ENCODE assay signal across 15 cellular contexts in the genomic region with DNA sequence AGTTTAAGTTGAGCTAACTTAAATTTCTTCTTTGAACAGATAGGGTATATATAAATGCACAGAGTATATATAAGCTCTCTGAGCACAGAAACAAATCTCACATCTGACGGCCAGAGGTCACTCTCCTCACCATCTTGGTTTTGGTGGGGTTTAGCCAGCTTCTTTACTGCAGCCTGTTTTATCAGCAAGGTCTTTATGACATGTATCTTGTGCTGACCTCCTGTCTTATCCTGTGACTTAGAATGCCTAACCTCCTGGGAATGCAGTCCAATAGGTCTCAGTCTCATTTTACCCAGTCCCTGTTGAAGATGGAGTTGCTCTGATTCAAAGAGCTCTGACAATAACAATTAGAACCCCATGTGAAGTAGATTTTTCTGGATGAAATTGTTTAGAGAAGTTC. TPM values are rescaled to one million over a fixed set of nuclear protein-coding genes. Genes with fewer than 3 reads are reported as not detected.
DNase-seq lines count a peak whose midpoint lies in the region; ATAC-seq, FAIRE-seq and TF ChIP-seq lines count a peak whose summit lies in the region.
"Had no signal": no experiment of that assay in that cellular context is flagged by ENCODE, and none has a peak within 500 bp of the region (broad histone marks: within the 10 kb centered on the region; RNA-seq: fewer than 3 reads in every experiment).

No MANE protein-coding gene starts in this region.

- H3K27me3 ChIP-seq in GM23338 (ENCODE audit: insufficient read depth) (peaks cover 12% of the 10 kb centered on the region), esophagus squamous epithelium (no peaks in the 10 kb centered on the region), A673 (replicated peaks; ENCODE audit: insufficient read depth, low read depth, low read length, poor library complexity) (no peaks in the 10 kb centered on the region)
- H3K27me3 ChIP-seq: foreskin keratinocyte had no signal

- CTCF ChIA-PET in WTC11 (lab: Charles Lee), result interaction anchor here (0.6 to 3.6 kb wide), 13 partner anchors 13 to 303 kb away, joined by 3 to 23 read pairs (median 4); partner anchors contain the start of genes PPM1J and WNT2B
- CTCF ChIA-PET in A673 (lab: Charles Lee), result no interaction called here

- intact Hi-C loops in esophagus squamous epithelium (cut with DNase I), result no loop called here
- intact Hi-C loops in A673 (cut with micrococcal nuclease; ENCODE audit: unreplicated experiment), result loop anchor here (10.0 kb wide), 1 partner anchor 48 kb away; no protein-coding TSS in a partner anchor

- H3K4me3 Mint-ChIP-seq in GM23338 (peak overlapping the region; percentile 37; the same call in 1 of the 3 replicates), WTC11 (peak overlapping the region; percentile 45), memory B cell (peak overlapping the region; percentile 36)
- H3K4me3 Mint-ChIP-seq: stimulated activated memory B cell treated with anti-CD40 and anti-IgM and Interleukin-4, amounts not matched to agents 10 μg/mL and 1 μg/mL and 100 μg/mL, for 72 hours had no signal

- 86 to 100% methylated on average over 1 of the region's 1 CpG for WGBS in esophagus squamous epithelium, 2 donors

- TF ChIP-seq CTCF in 22Rv1 (IDR thresholded peaks at IDR 0.05) (no peak), GM23338 (conservative IDR thresholded peaks at IDR 0.05; ENCODE audit: low read depth in 2 of 2) (no peak), WTC11 (IDR thresholded peaks at IDR 0.05) (no peak), esophagus squamous epithelium (IDR thresholded peaks at IDR 0.05) (no peak), A673 (conservative IDR thresholded peaks at IDR 0.05; ENCODE audit: low read depth, low read length) (no peak)

- TF ChIP-seq POLR2A in esophagus squamous epithelium (IDR thresholded peaks at IDR 0.05), result no peak

- no peaks in the 10 kb centered on the region for H3K9me3 Mint-ChIP-seq in GM23338
- no peaks in the 10 kb centered on the region for H3K9me3 Mint-ChIP-seq in WTC11
- no peaks in the 10 kb centered on the region for H3K9me3 Mint-ChIP-seq in memory B cell
- H3K9me3 Mint-ChIP-seq: stimulated activated memory B cell treated with anti-CD40 and anti-IgM and Interleukin-4, amounts not matched to agents 10 μg/mL and 1 μg/mL and 100 μg/mL, for 72 hours had no signal

- FAIRE-seq in frontal cortex (lab: Jason Lieb, UNC), result no peak
- FAIRE-seq: astrocyte, TTC549 had no signal

- H3K27ac Mint-ChIP-seq in GM23338, result no peak overlapping the region
- peak overlapping the region; percentile 94; the same call in 1 of the 2 replicates for H3K27ac Mint-ChIP-seq in WTC11
- peak overlapping the region; percentile 74 for H3K27ac Mint-ChIP-seq in memory B cell

- H2AFZ ChIP-seq in GM23338, result no peak overlapping the region

- peaks cover 25% of the 10 kb centered on the region for H3K79me2 ChIP-seq in GM23338 (replicated peaks; ENCODE audit: insufficient read depth)

- H3K9me2 ChIP-seq in GM23338 (ENCODE audit: insufficient read depth), result no peaks in the 10 kb centered on the region

- peak overlapping the region; percentile 83 for H3K4me2 ChIP-seq in GM23338

- H3K36me3 Mint-ChIP-seq in GM23338 (ENCODE audit: low read depth) (peaks cover 39% of the 10 kb centered on the region; the same call in 2 of the 3 replicates), WTC11 (peaks cover 32% of the 10 kb centered on the region), memory B cell (peaks cover 30% of the 10 kb centered on the region)

- H3K36me3 ChIP-seq in GM23338 (ENCODE audit: insufficient read depth) (no peaks in the 10 kb centered on the region; the same call in 1 of the 2 replicates), esophagus squamous epithelium (peaks cover 3 to 50% (median 8%) of the 10 kb centered on the region in 3 donors), A673 (ENCODE audit: insufficient read depth, low read length, poor library complexity, severe bottlenecking) (peaks cover 32% of the 10 kb centered on the region)

- DNase-seq in GM23338 (ENCODE audit: low spot score) (no peak), WTC11 (ENCODE audit: low spot score) (no peak), memory B cell (ENCODE audit: low spot score in 2 of 2) (no peak), T-helper 9 cell (no peak), frontal cortex (ENCODE audit: low spot score in 2 of 2) (no peak), esophagus squamous epithelium (lab: John Stamatoyannopoulos, UW) (no peak), A673 (ENCODE audit: low spot score) (no peak)
- DNase-seq: NCI-H524 treated with DMSO at 0.1 percent for 48 hours; right cardiac atrium; stimulated activated CD4-positive, alpha-beta T cell treated with anti-CD3 and anti-CD28 coated beads, Interleukin-4, amount 100 ng/mL, for 24 hours had no signal

- H3K4me1 Mint-ChIP-seq in GM23338 (peaks cover 59% of the 10 kb centered on the region), WTC11 (peaks cover 63% of the 10 kb centered on the region), memory B cell (peaks cover 41% of the 10 kb centered on the region)

- no TSS peak for BruUV-seq in A673 (replicated peaks; lab: Mats Ljungman, UMichigan)

- ATAC-seq in GM23338 (no peak), WTC11 (no peak), memory B cell (ENCODE audit: low read depth) (no peak)
- ATAC-seq: stimulated activated memory B cell treated with anti-CD40 and anti-IgM and Interleukin-4, amounts not matched to agents 10 μg/mL and 1 μg/mL and 100 μg/mL, for 72 hours had no signal

- POLR2A ChIA-PET in WTC11 (lab: Charles Lee) (interaction anchor here (0.9 to 2.3 kb wide), 3 partner anchors 32 to 282 kb away, joined by 4 to 6 read pairs (median 6); no protein-coding TSS in a partner anchor), A673 (lab: Charles Lee; ENCODE audit: low non-redundant PET) (interaction anchor here (0.6 kb wide), 1 partner anchor 32 kb away, joined by 4 read pairs; no protein-coding TSS in a partner anchor)

- H3F3A ChIP-seq in GM23338 (replicated peaks; ENCODE audit: low read depth), result 0 out of 2 replicates have a peak, but pooled peaks cover 4% of the 10 kb centered on the region

- H4K20me1 ChIP-seq in GM23338 (replicated peaks; ENCODE audit: insufficient read depth), result peaks cover 5% of the 10 kb centered on the region; the same call in 1 of the 2 replicates

- H3K9me3 ChIP-seq in esophagus squamous epithelium, result no peaks in the 10 kb centered on the region
- H3K9me3 ChIP-seq in A673 (ENCODE audit: low read depth, low read length, poor library complexity, severe bottlenecking), result no peaks in the 10 kb centered on the region

- H3K27ac ChIP-seq in 22Rv1, result peak overlapping the region; percentile 68
- H3K27ac ChIP-seq in GM23338 (ENCODE audit: low read depth), result peak overlapping the region; percentile 90
- peak overlapping the region in 1 of 4 donors; percentile 90 for H3K27ac ChIP-seq in esophagus squamous epithelium
- H3K27ac ChIP-seq in A673 (ENCODE audit: low read depth, low read length, poor library complexity, severe bottlenecking), result no peak overlapping the region
- H3K27ac ChIP-seq: foreskin keratinocyte had no signal

- H3K4me1 ChIP-seq in GM23338 (ENCODE audit: insufficient read depth) (peaks cover 43% of the 10 kb centered on the region), esophagus squamous epithelium (peaks cover 8 to 43% (median 21%) of the 10 kb centered on the region in 3 donors), A673 (ENCODE audit: insufficient read depth, low read length, poor library complexity, severe bottlenecking) (peaks cover 16% of the 10 kb centered on the region)

- H3K27me3 Mint-ChIP-seq in GM23338 (ENCODE audit: insufficient read depth, low read depth, poor library complexity), result peaks cover 18% of the 10 kb centered on the region
- H3K27me3 Mint-ChIP-seq in WTC11 (ENCODE audit: low read depth), result peaks cover 10% of the 10 kb centered on the region; the same call in 1 of the 2 replicates
- no peaks in the 10 kb centered on the region for H3K27me3 Mint-ChIP-seq in memory B cell
- H3K27me3 Mint-ChIP-seq: stimulated activated memory B cell treated with anti-CD40 and anti-IgM and Interleukin-4, amounts not matched to agents 10 μg/mL and 1 μg/mL and 100 μg/mL, for 72 hours had no signal

- H3K4me3 ChIP-seq in GM23338 (peak overlapping the region; percentile 71; the same call in 1 of the 2 replicates), esophagus squamous epithelium (no peak overlapping the region), A673 (ENCODE audit: low read depth, low read length, poor library complexity, severe bottlenecking) (no peak overlapping the region)

TF ChIP-seq in WTC11, 78 proteins besides CTCF, POLR2A, EP300 and RAD21 (continues in another document):
- no peak for TF ChIP-seq MXD4 (CRISPR knock-in tag; IDR thresholded peaks at IDR 0.05; ENCODE audit: borderline replicate concordance)
- no peak for TF ChIP-seq FOXK1 (CRISPR knock-in tag; IDR thresholded peaks at IDR 0.05)
- TF ChIP-seq ZNF121 (CRISPR knock-in tag; IDR thresholded peaks at IDR 0.05), result no peak

RNA-seq across cellular contexts. Expression of gene MOV10, which starts 1.6 kb away (rescaled TPM):
- 56.8 and 77.6 TPM in 2 replicates for total RNA-seq in GM23338 (2014; rRNA removed; shearing (Covaris generic))
- polyA plus RNA-seq in GM23338 (2016; fragmentation: Nextera tagmentation; extraction: Ambion mirVana), result 52.4 and 53.6 TPM in 2 replicates
- total RNA-seq in WTC11 (2021), result 80.7 to 99.1 TPM (median 98.8 TPM) in 3 replicates
- 5.3 TPM for total RNA-seq in frontal cortex
- total RNA-seq in esophagus squamous epithelium, result 10 to 100 TPM; 16.5 to 34.2 (median 28.9) TPM
- 87.1 and 114 TPM in 2 replicates for total RNA-seq in A673 (2021)

RNA-seq across cellular contexts. Expression of gene RHOC, which starts 34.1 kb away (rescaled TPM):
- total RNA-seq in GM23338 (2014; rRNA removed; shearing (Covaris generic)), result 51.3 and 65.4 TPM in 2 replicates
- 73.5 and 76.7 TPM in 2 replicates for polyA plus RNA-seq in GM23338 (2016; fragmentation: Nextera tagmentation; extraction: Ambion mirVana)
- total RNA-seq in WTC11 (2021), result 67.9 to 68.9 TPM (median 68.2 TPM) in 3 replicates
- 35.1 TPM for total RNA-seq in frontal cortex
- 100 to 1,000 TPM in 2 of 4 donors, 10 to 100 TPM in 2; 49.9 to 108 (median 78.0) TPM for total RNA-seq in esophagus squamous epithelium
- total RNA-seq in A673 (2021), result 54.3 and 62.5 TPM in 2 replicates

RNA-seq across cellular contexts. Expression of gene PPM1J, which starts 42.3 kb away (rescaled TPM):
- 12.7 and 22.4 TPM in 2 replicates for total RNA-seq in GM23338 (2014; rRNA removed; shearing (Covaris generic))
- 17.9 and 19.0 TPM in 2 replicates for polyA plus RNA-seq in GM23338 (2016; fragmentation: Nextera tagmentation; extraction: Ambion mirVana)
- total RNA-seq in WTC11 (2021) (19.3 to 23.5 TPM (median 22.6 TPM) in 3 replicates), frontal cortex (4.1 TPM), esophagus squamous epithelium (1 to 10 TPM; 2.2 to 4.8 (median 2.9) TPM), A673 (2021) (0.28 and 0.52 TPM in 2 replicates)

RNA-seq across cellular contexts. Expression of gene CAPZA1, which starts 53.2 kb away (rescaled TPM):
- total RNA-seq in GM23338 (2014; rRNA removed; shearing (Covaris generic)), result 161 and 182 TPM in 2 replicates
- polyA plus RNA-seq in GM23338 (2016; fragmentation: Nextera tagmentation; extraction: Ambion mirVana), result 120 and 147 TPM in 2 replicates
- 86.6 to 97.5 TPM (median 91.3 TPM) in 3 replicates for total RNA-seq in WTC11 (2021)
- 90.9 TPM for total RNA-seq in frontal cortex
- total RNA-seq in esophagus squamous epithelium, result 100 to 1,000 TPM; 129 to 286 (median 209) TPM
- 158 and 171 TPM in 2 replicates for total RNA-seq in A673 (2021)

RNA-seq across cellular contexts. Expression of gene ST7L, which starts 53.9 kb away (rescaled TPM):
- 18.2 and 30.0 TPM in 2 replicates for total RNA-seq in GM23338 (2014; rRNA removed; shearing (Covaris generic))
- 20.6 and 21.0 TPM in 2 replicates for polyA plus RNA-seq in GM23338 (2016; fragmentation: Nextera tagmentation; extraction: Ambion mirVana)
- total RNA-seq in WTC11 (2021) (14.5 to 18.0 TPM (median 14.8 TPM) in 3 replicates), frontal cortex (35.9 TPM), esophagus squamous epithelium (10 to 100 TPM in 3 of 4 donors, 1 to 10 TPM in 1; 9.4 to 25.0 (median 12.4) TPM), A673 (2021) (25.8 and 29.6 TPM in 2 replicates)
